Comparison of ENCODE assay signal across 32 cellular contexts in the genomic region with DNA sequence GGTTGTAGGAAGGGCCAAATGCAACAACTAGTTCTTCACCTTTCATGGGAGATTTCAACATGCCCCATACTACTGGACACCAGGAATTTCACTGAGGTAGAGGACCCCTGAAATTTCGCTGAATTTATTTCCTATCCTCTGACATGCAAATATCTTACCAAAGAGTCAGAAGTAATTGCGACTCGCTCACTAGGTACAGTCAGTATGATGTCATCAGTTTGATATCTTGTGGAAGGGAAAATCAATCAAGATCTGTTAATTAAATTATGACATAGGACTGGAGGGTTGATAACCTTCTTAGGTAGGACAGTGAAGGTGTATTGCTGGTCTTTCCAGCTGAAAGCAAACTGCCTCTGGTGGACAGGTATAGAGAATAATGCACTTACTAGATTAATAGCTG.
"Had no signal": no experiment of that assay in that cellular context is flagged by ENCODE, and none has a peak within 500 bp of the region (broad histone marks: within the 10 kb centered on the region; RNA-seq: fewer than 3 reads in every experiment).

No MANE protein-coding gene starts in this region.

- H3K36me3 ChIP-seq: adrenal gland, cardiac muscle cell, colonic mucosa, gastrocnemius medialis, heart right ventricle, WERI-Rb-1 had no signal

- FAIRE-seq: endometrium, endothelial cell of umbilical vein had no signal

- H3K27ac ChIP-seq: adrenal gland, body of pancreas, cardiac muscle cell, colonic mucosa, epithelial cell of prostate, gastrocnemius medialis, heart right ventricle, hepatocyte, WERI-Rb-1 had no signal

- H3K4me1 ChIP-seq: adrenal gland, body of pancreas, colonic mucosa, gastrocnemius medialis, heart right ventricle had no signal

- H3K79me2 ChIP-seq: hepatocyte had no signal

- H3K4me2 ChIP-seq: hepatocyte had no signal

- H3K27me3 ChIP-seq: adrenal gland, body of pancreas, cardiac muscle cell, colonic mucosa, gastrocnemius medialis, heart right ventricle, hepatocyte had no signal

- ATAC-seq: activated CD4-positive, CD25-positive, alpha-beta regulatory T cell treated with anti-CD3 and anti-CD28 coated beads, Interleukin-2, amount 50 U/mL, for 24 hours; activated CD8-positive, alpha-beta memory T cell treated with anti-CD3 and anti-CD28 coated beads, Interleukin-2, amount 10 ng/mL, durations not matched to agents 7 days and 5 days; activated CD8-positive, alpha-beta T cell treated with anti-CD3 and anti-CD28 coated beads, Interleukin-2, amount 10 ng/mL, durations not matched to agents 7 days and 5 days; activated naive CD8-positive, alpha-beta T cell treated with anti-CD3 and anti-CD28 coated beads, Interleukin-2, amount 50 U/mL, for 24 hours; body of pancreas; gastrocnemius medialis; heart right ventricle; T-helper 17 cell had no signal

- DNase-seq: activated B cell treated with CpG ODN at 0.5 μM for 24 hours; activated CD4-positive, alpha-beta memory T cell treated with anti-CD3 and anti-CD28 coated beads for 36 hours; activated CD4-positive, alpha-beta T cell treated with anti-CD3 and anti-CD28 coated beads for 48 hours; activated CD8-positive, alpha-beta memory T cell treated with anti-CD3 and anti-CD28 coated beads, Interleukin-2, amount 10 ng/mL, durations not matched to agents 7 days and 5 days; activated CD8-positive, alpha-beta memory T cell treated with anti-CD3 and anti-CD28 coated beads, Interleukin-2, amount 50 U/mL, for 4 hours; activated CD8-positive, alpha-beta T cell treated with anti-CD3 and anti-CD28 coated beads, Interleukin-2, amount 10 ng/mL, durations not matched to agents 7 days and 5 days; activated effector memory CD4-positive, alpha-beta T cell treated with anti-CD3 and anti-CD28 coated beads, Interleukin-2, amount 50 U/mL, for 16 hours; activated naive CD4-positive, alpha-beta T cell treated with anti-CD3 and anti-CD28 coated beads for 36 hours; activated naive CD8-positive, alpha-beta T cell treated with anti-CD3 and anti-CD28 coated beads for 36 hours; activated naive CD8-positive, alpha-beta T cell treated with anti-CD3 and anti-CD28 coated beads, Interleukin-2, amount 50 U/mL, for 24 hours; activated T-cell treated with anti-CD3 and anti-CD28 coated beads, Interleukin-2, amount 50 U/mL, for 1 hour; activated T-cell treated with anti-CD3 and anti-CD28 coated beads, Interleukin-2, amount 50 U/mL, for 48 hours; adrenal gland; amygdala; aorta; body of pancreas; central memory CD4-positive, alpha-beta T cell; cerebellar nuclear complex; colonic mucosa; effector CD8-positive, alpha-beta T cell; foreskin fibroblast; gastrocnemius medialis; heart right ventricle; T-helper 17 cell; T1000; WERI-Rb-1 had no signal

- H3K9me3 ChIP-seq: adrenal gland, body of pancreas, colonic mucosa, gastrocnemius medialis, heart right ventricle had no signal

- H3K4me3 ChIP-seq: adrenal gland, body of pancreas, cardiac muscle cell, colonic mucosa, gastrocnemius medialis, heart right ventricle, hepatocyte had no signal

- H2AFZ ChIP-seq: hepatocyte had no signal
